ENCODE assay signal across 9 cellular contexts in the genomic region with DNA sequence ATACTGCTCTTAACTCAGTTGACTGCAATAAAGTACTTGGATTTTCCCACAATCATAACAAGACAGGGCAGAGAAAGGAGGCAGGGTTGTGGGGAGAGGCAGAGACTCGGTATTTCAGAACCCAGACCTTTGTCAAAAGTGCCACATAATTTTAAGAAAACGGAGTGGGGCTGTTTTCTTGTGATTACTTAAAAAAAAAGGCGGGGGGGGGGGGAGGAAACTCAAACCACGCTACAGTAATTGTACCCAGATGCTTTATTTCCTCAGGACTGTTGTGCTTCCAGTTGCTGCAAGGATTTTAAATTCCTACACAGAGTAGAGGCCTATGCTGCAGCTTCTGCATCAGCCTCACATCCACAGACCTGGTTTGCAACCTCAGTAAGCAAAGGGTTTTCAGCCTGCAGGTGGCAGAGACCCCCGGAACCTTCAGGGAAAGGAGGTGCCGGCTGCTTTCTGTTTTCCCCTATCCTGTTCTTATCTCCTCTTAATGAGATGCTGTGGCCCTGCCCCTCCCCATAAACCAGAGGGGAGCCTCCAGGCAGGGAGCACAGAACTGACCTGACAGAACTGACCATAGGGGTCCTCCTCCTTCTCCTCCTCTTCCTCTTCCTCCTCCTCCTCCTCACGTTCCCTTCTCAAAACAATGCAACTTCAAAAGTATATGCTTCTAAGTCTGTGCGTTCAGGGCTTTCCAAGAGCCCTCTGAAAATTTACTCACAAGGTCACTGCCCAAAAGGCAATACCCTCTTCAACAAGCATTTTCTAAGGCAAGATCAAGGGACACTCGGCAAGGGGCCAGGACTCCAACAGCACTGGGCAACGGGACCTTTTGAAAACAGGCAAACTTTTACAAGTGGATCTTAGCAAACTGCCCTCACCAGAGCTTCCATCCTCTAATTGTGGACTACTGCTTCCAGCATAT. TPM values are rescaled to one million over a fixed set of nuclear protein-coding genes. Genes with fewer than 3 reads are reported as not detected.
DNase-seq lines count a peak whose midpoint lies in the region; ATAC-seq and TF ChIP-seq lines count a peak whose summit lies in the region.
"Had no signal": no experiment of that assay in that cellular context is flagged by ENCODE, and none has a peak within 500 bp of the region (broad histone marks: within the 10 kb centered on the region; RNA-seq: fewer than 3 reads in every experiment).

No MANE protein-coding gene starts in this region.

- H3K27me3 ChIP-seq in CD8-positive, alpha-beta memory T cell (ENCODE audit: insufficient read depth, low read length, poor library complexity, severe bottlenecking), result no peaks in the 10 kb centered on the region
- no peaks in the 10 kb centered on the region for H3K27me3 ChIP-seq in HUES64 (ENCODE audit: insufficient read depth, low read length)

- H3K4me3 ChIP-seq in CD8-positive, alpha-beta memory T cell (ENCODE audit: low read length), result peak overlapping the region; percentile 13
- H3K4me3 ChIP-seq in HUES64 (ENCODE audit: low read length), result no peak overlapping the region

- peaks cover 5 to 30% (median 15%) of the 10 kb centered on the region in 3 donors for H3K36me3 Mint-ChIP-seq in CD8-positive, alpha-beta memory T cell
- H3K36me3 Mint-ChIP-seq in nephron (ENCODE audit: low read depth), result peaks cover 34% of the 10 kb centered on the region

- peaks cover 37% of the 10 kb centered on the region for H3K4me1 ChIP-seq in CD8-positive, alpha-beta memory T cell (ENCODE audit: insufficient read depth, low read length)
- H3K4me1 ChIP-seq in HUES64 (ENCODE audit: insufficient read depth, low read length), result peaks cover 55% of the 10 kb centered on the region

- no peaks in the 10 kb centered on the region for H3K27me3 Mint-ChIP-seq in CD8-positive, alpha-beta memory T cell
- no peaks in the 10 kb centered on the region for H3K27me3 Mint-ChIP-seq in nephron (ENCODE audit: low read depth)

- DNase-seq in CD8-positive, alpha-beta memory T cell, result no peak
- DNase-seq in epidermal melanocyte (ENCODE audit: insufficient read length, low spot score) (peak; percentile 57), NCI-H187 (lab: John Stamatoyannopoulos, UW) (no peak), T1000 (lab: John Stamatoyannopoulos, UW) (no peak)
- DNase-seq: NCI-H1436 had no signal

- H3K4me1 Mint-ChIP-seq in CD8-positive, alpha-beta memory T cell, result peaks cover 29 to 41% (median 31%) of the 10 kb centered on the region in 3 donors
- H3K4me1 Mint-ChIP-seq in nephron, result peaks cover 36% of the 10 kb centered on the region

- H3K4me3 Mint-ChIP-seq in CD8-positive, alpha-beta memory T cell, result peak overlapping the region in 5 of 7 donors; percentile 19 to 56 (median 40)
- H3K4me3 Mint-ChIP-seq in nephron, result peak overlapping the region; percentile 52 to 63 (median 53)

- H3K27ac ChIP-seq in CD8-positive, alpha-beta memory T cell (ENCODE audit: low read depth, low read length), result no peak overlapping the region
- H3K27ac ChIP-seq in HUES64 (ENCODE audit: low read depth, low read length), result no peak overlapping the region

- H3K9me3 ChIP-seq in CD8-positive, alpha-beta memory T cell (ENCODE audit: low read length), result no peaks in the 10 kb centered on the region
- H3K9me3 ChIP-seq in HUES64 (ENCODE audit: insufficient read depth, low read depth, low read length), result no peaks in the 10 kb centered on the region

- 0 out of 2 replicates have a peak overlapping the region, but pooled peaks have one; percentile 10 for H3K9ac ChIP-seq in HUES64 (ENCODE audit: low read depth, low read length)

- no peak for TF ChIP-seq CTCF in nephron (IDR thresholded peaks at IDR 0.05; ENCODE audit: unreplicated experiment in 3 of 3)

- H3K36me3 ChIP-seq in CD8-positive, alpha-beta memory T cell (ENCODE audit: insufficient read depth, low read length), result peaks cover 5% of the 10 kb centered on the region
- peaks cover 60% of the 10 kb centered on the region for H3K36me3 ChIP-seq in HUES64 (ENCODE audit: insufficient read depth, low read length)

- no peak for ATAC-seq in HG03457 (IDR thresholded peaks at IDR 0.05; ENCODE audit: unreplicated experiment)
- ATAC-seq in HG02623 (IDR thresholded peaks at IDR 0.05; ENCODE audit: unreplicated experiment), result no peak

- peak overlapping the region in 4 of 8 donors; percentile 20 to 69 (median 29) for H3K27ac Mint-ChIP-seq in CD8-positive, alpha-beta memory T cell
- H3K27ac Mint-ChIP-seq in nephron, result peak overlapping the region in 2 of 3 experiments; percentile 58 to 59

- WGBS in HUES64, result 46% methylated on average over 9 of the region's 10 CpGs

- POLR2A ChIA-PET in CD8-positive, alpha-beta memory T cell (lab: Charles Lee), result no interaction called here

- CTCF ChIA-PET in CD8-positive, alpha-beta memory T cell (lab: Charles Lee), result no interaction called here

- H3K9me3 Mint-ChIP-seq in CD8-positive, alpha-beta memory T cell, result no peaks in the 10 kb centered on the region
- H3K9me3 Mint-ChIP-seq in nephron, result no peaks in the 10 kb centered on the region

RNA-seq across cellular contexts. Expression of a gene that starts 7.5 kb away (rescaled TPM):
- 1 to 10 TPM; 3.8 TPM for total RNA-seq in CD8-positive, alpha-beta memory T cell
- polyA plus RNA-seq in CD8-positive, alpha-beta memory T cell, result 3.6 TPM
- 30.5 TPM for polyA plus RNA-seq in HUES64 (2013, experiment 1 of 2)
- 35.8 TPM for polyA plus RNA-seq in HUES64 (2013, experiment 2 of 2)
